ENCODE assay signal across 18 cellular contexts in genomic region chr2:74924463-74925265, GRCh38.
"Had no signal": no experiment of that assay in that cellular context is flagged by ENCODE, and none has a peak within 500 bp of the region (broad histone marks: within the 10 kb centered on the region; RNA-seq: fewer than 3 reads in every experiment).

No MANE protein-coding gene starts in this region.

- H3K27ac ChIP-seq: body of pancreas, cardiac muscle cell, parathyroid adenoma, upper lobe of right lung had no signal

- H3K79me2 ChIP-seq: parathyroid adenoma had no signal

- H3K4me3 ChIP-seq: body of pancreas, cardiac muscle cell, upper lobe of right lung had no signal

- DNase-seq: activated CD4-positive, alpha-beta T cell treated with anti-CD3 and anti-CD28 coated beads for 48 hours; activated CD8-positive, alpha-beta memory T cell treated with anti-CD3 and anti-CD28 coated beads, Interleukin-2, amount 10 ng/mL, durations not matched to agents 7 days and 5 days; activated CD8-positive, alpha-beta T cell treated with anti-CD3 and anti-CD28 coated beads for 36 hours; activated gamma-delta T cell; activated naive CD4-positive, alpha-beta T cell treated with anti-CD3 and anti-CD28 coated beads, Interleukin-2, amount 50 U/mL, for 16 hours; activated naive CD8-positive, alpha-beta T cell treated with anti-CD3 and anti-CD28 coated beads, Interleukin-2, amount 50 U/mL, for 24 hours; activated T-cell treated with anti-CD3 and anti-CD28 coated beads for 4 hours; body of pancreas; cortex of kidney; erythroblast; naive thymus-derived CD8-positive, alpha-beta T cell; right cardiac atrium; stimulated activated CD4-positive, alpha-beta T cell treated with anti-CD3 and anti-CD28 coated beads, Interleukin-4, amount 100 ng/mL, for 24 hours; stimulated activated naive CD4-positive, alpha-beta T cell treated with Interleukin-2 at 50 U/mL for 16 hours; T-helper 2 cell; upper lobe of right lung had no signal

- ATAC-seq: activated CD8-positive, alpha-beta memory T cell treated with anti-CD3 and anti-CD28 coated beads, Interleukin-2, amount 10 ng/mL, durations not matched to agents 7 days and 5 days; activated CD8-positive, alpha-beta T cell treated with anti-CD3 and anti-CD28 coated beads for 36 hours; activated naive CD8-positive, alpha-beta T cell treated with anti-CD3 and anti-CD28 coated beads, Interleukin-2, amount 50 U/mL, for 24 hours; body of pancreas; naive thymus-derived CD8-positive, alpha-beta T cell; right cardiac atrium; upper lobe of right lung had no signal

- H3K9me3 ChIP-seq: body of pancreas, upper lobe of right lung had no signal

- H3K4me1 ChIP-seq: body of pancreas, parathyroid adenoma had no signal

- H3K27me3 ChIP-seq: body of pancreas, cardiac muscle cell, upper lobe of right lung had no signal

- H3K36me3 ChIP-seq: cardiac muscle cell, upper lobe of right lung had no signal

- H3K9ac ChIP-seq: parathyroid adenoma had no signal
